ENCODE assay signal across 8 cellular contexts in genomic region chr10:87761892-87762291, GRCh38.
A peak's percentile ranks its signal among the peaks of the same experiment; 100 is the strongest.
DNase-seq lines count a peak whose midpoint lies in the region; ATAC-seq and TF ChIP-seq lines count a peak whose summit lies in the region.

No MANE protein-coding gene starts in this region.

- in situ Hi-C loops in ACHN (cut with HindIII; ENCODE audit: low pct_ligation_motif_present, low pct_unique_long_range_greater_than_20kb, low sequenced_read_pairs) = loop anchor here (25.0 kb wide), 1 partner anchor 100 kb away; the partner anchor contains the start of gene PAPSS2

- DNase-seq in ACHN (peak; percentile 65), NOMO-1 treated with DMSO at 0.1 percent for 48 hours (lab: John Stamatoyannopoulos, UW; ENCODE audit: unreplicated experiment) (peak; percentile 70), choroid plexus epithelial cell (ENCODE audit: low read depth) (peak; percentile 86), Ammon's horn (ENCODE audit: low spot score) (no peak), NCI-H2227 (lab: John Stamatoyannopoulos, UW; ENCODE audit: unreplicated experiment) (no peak), cerebellar cortex (ENCODE audit: low spot score) (no peak)
- DNase-seq in stimulated activated CD4-positive, alpha-beta T cell treated with anti-CD3 and anti-CD28 coated beads, TNF-alpha, amount 100 ng/mL, for 24 hours (ENCODE audit: low read depth in 3 of 3) = peak; percentile 18 to 43 (median 19)

- no peak overlapping the region for H3K4me3 ChIP-seq in choroid plexus epithelial cell (ENCODE audit: low read depth, low read length)

- peak; percentile 80 for ATAC-seq in GM21447 (IDR thresholded peaks at IDR 0.05; ENCODE audit: unreplicated experiment)

- TF ChIP-seq CTCF in choroid plexus epithelial cell (conservative IDR thresholded peaks at IDR 0.05; ENCODE audit: low read depth, low read length) = no peak

Comparison
In these comparisons a context has a peak if more than half of its experiments do, and no peak if none do; other contexts are left out.
1. DNase-seq: peak in ACHN (single experiment), NOMO-1 treated with DMSO at 0.1 percent for 48 hours (single experiment), choroid plexus epithelial cell (single experiment) and stimulated activated CD4-positive, alpha-beta T cell treated with anti-CD3 and anti-CD28 coated beads, TNF-alpha, amount 100 ng/mL, for 24 hours (3 of 3); none in Ammon's horn (single experiment), NCI-H2227 (single experiment) and cerebellar cortex (single experiment).